6 cellular contexts compared by ENCODE assay signal in genomic region chr7:38262026-38262425, GRCh38.
A peak's percentile ranks its signal among the peaks of the same experiment; 100 is the strongest.
DNase-seq lines count a peak whose midpoint lies in the region; ATAC-seq and TF ChIP-seq lines count a peak whose summit lies in the region.
"Not testable (repeated sequence)": the region's sequence is repeated elsewhere in the genome, so short reads cannot be mapped to it uniquely, and the experiment has no call there.

No MANE protein-coding gene starts in this region.

- not testable (repeated sequence) for H3K27me3 Mint-ChIP-seq in activated naive CD4-positive, alpha-beta T cell treated with anti-CD3 and anti-CD28 coated beads, Interleukin-2, amount 50 U/mL, for 24 hours; central memory CD8-positive, alpha-beta T cell; natural killer cell (ENCODE audit: low read depth in 2 of 2)
- H3K27me3 Mint-ChIP-seq in immature natural killer cell (ENCODE audit: low read depth in 3 of 3) = peaks cover 1 to 21% (median 6%) of the 10 kb centered on the region in 3 donors

- peak overlapping the region; percentile 51 for H3K27ac Mint-ChIP-seq in activated naive CD4-positive, alpha-beta T cell treated with anti-CD3 and anti-CD28 coated beads, Interleukin-2, amount 50 U/mL, for 24 hours
- peak overlapping the region; percentile 49 for H3K27ac Mint-ChIP-seq in central memory CD8-positive, alpha-beta T cell (ENCODE audit: low read depth)
- H3K27ac Mint-ChIP-seq in immature natural killer cell (peak overlapping the region; percentile 90 to 98 (median 96)), natural killer cell (peak overlapping the region; percentile 88 to 100)
- peak overlapping the region; percentile 70 for H3K27ac Mint-ChIP-seq in stimulated activated effector memory CD8-positive, alpha-beta T cell treated with anti-CD3 and anti-CD28 coated beads, Interleukin-12 subunit alpha, Interleukin-12 subunit beta, amount 100 ng/mL, for 72 hours

- H3K27ac ChIP-seq in VCaP = peak overlapping the region; percentile 100

- ATAC-seq in central memory CD8-positive, alpha-beta T cell (replicated peaks; ENCODE audit: extremely low read depth, poor library complexity, severe bottlenecking); natural killer cell; stimulated activated effector memory CD8-positive, alpha-beta T cell treated with anti-CD3 and anti-CD28 coated beads, Interleukin-12 subunit alpha, Interleukin-12 subunit beta, amount 100 ng/mL, for 72 hours: not testable (repeated sequence)

- H3K4me3 Mint-ChIP-seq in activated naive CD4-positive, alpha-beta T cell treated with anti-CD3 and anti-CD28 coated beads, Interleukin-2, amount 50 U/mL, for 24 hours = not testable (repeated sequence)
- peak overlapping the region; percentile 32 for H3K4me3 Mint-ChIP-seq in central memory CD8-positive, alpha-beta T cell
- H3K4me3 Mint-ChIP-seq in immature natural killer cell (peak overlapping the region; percentile 56 to 76 (median 66)), natural killer cell (peak overlapping the region; percentile 80)
- peak overlapping the region; percentile 61 for H3K4me3 Mint-ChIP-seq in stimulated activated effector memory CD8-positive, alpha-beta T cell treated with anti-CD3 and anti-CD28 coated beads, Interleukin-12 subunit alpha, Interleukin-12 subunit beta, amount 100 ng/mL, for 72 hours

- not testable (repeated sequence) for H3K4me1 Mint-ChIP-seq in activated naive CD4-positive, alpha-beta T cell treated with anti-CD3 and anti-CD28 coated beads, Interleukin-2, amount 50 U/mL, for 24 hours; central memory CD8-positive, alpha-beta T cell; stimulated activated effector memory CD8-positive, alpha-beta T cell treated with anti-CD3 and anti-CD28 coated beads, Interleukin-12 subunit alpha, Interleukin-12 subunit beta, amount 100 ng/mL, for 72 hours
- H3K4me1 Mint-ChIP-seq in immature natural killer cell (peaks cover 92 to 97% of the 10 kb centered on the region in 2 donors), natural killer cell (peaks cover 85 to 93% of the 10 kb centered on the region in 2 donors)

- DNase-seq in central memory CD8-positive, alpha-beta T cell (ENCODE audit: low spot score in 2 of 2); immature natural killer cell; natural killer cell; stimulated activated effector memory CD8-positive, alpha-beta T cell treated with anti-CD3 and anti-CD28 coated beads, Interleukin-12 subunit alpha, Interleukin-12 subunit beta, amount 100 ng/mL, for 72 hours (ENCODE audit: low spot score in 2 of 2): not testable (repeated sequence)

- intact Hi-C loops in natural killer cell (cut with micrococcal nuclease) = loop anchor here (5.0 kb wide), 1 partner anchor 40 kb away; no protein-coding TSS in a partner anchor

- not testable (repeated sequence) for TF ChIP-seq CTCF in VCaP (conservative IDR thresholded peaks at IDR 0.05); natural killer cell (IDR thresholded peaks at IDR 0.05)

- not testable (repeated sequence) for H3K9me3 Mint-ChIP-seq in activated naive CD4-positive, alpha-beta T cell treated with anti-CD3 and anti-CD28 coated beads, Interleukin-2, amount 50 U/mL, for 24 hours; central memory CD8-positive, alpha-beta T cell; immature natural killer cell; natural killer cell; stimulated activated effector memory CD8-positive, alpha-beta T cell treated with anti-CD3 and anti-CD28 coated beads, Interleukin-12 subunit alpha, Interleukin-12 subunit beta, amount 100 ng/mL, for 72 hours

- H3K36me3 Mint-ChIP-seq in activated naive CD4-positive, alpha-beta T cell treated with anti-CD3 and anti-CD28 coated beads, Interleukin-2, amount 50 U/mL, for 24 hours = not testable (repeated sequence)
- H3K36me3 Mint-ChIP-seq in central memory CD8-positive, alpha-beta T cell (ENCODE audit: insufficient read depth) = peaks cover 21% of the 10 kb centered on the region
- H3K36me3 Mint-ChIP-seq in immature natural killer cell (peaks cover 66 to 77% (median 70%) of the 10 kb centered on the region in 3 donors), natural killer cell (peaks cover 63% of the 10 kb centered on the region)
- H3K36me3 Mint-ChIP-seq in stimulated activated effector memory CD8-positive, alpha-beta T cell treated with anti-CD3 and anti-CD28 coated beads, Interleukin-12 subunit alpha, Interleukin-12 subunit beta, amount 100 ng/mL, for 72 hours = peaks cover 86% of the 10 kb centered on the region
